8 cellular contexts compared by ENCODE assay signal in the genomic region with DNA sequence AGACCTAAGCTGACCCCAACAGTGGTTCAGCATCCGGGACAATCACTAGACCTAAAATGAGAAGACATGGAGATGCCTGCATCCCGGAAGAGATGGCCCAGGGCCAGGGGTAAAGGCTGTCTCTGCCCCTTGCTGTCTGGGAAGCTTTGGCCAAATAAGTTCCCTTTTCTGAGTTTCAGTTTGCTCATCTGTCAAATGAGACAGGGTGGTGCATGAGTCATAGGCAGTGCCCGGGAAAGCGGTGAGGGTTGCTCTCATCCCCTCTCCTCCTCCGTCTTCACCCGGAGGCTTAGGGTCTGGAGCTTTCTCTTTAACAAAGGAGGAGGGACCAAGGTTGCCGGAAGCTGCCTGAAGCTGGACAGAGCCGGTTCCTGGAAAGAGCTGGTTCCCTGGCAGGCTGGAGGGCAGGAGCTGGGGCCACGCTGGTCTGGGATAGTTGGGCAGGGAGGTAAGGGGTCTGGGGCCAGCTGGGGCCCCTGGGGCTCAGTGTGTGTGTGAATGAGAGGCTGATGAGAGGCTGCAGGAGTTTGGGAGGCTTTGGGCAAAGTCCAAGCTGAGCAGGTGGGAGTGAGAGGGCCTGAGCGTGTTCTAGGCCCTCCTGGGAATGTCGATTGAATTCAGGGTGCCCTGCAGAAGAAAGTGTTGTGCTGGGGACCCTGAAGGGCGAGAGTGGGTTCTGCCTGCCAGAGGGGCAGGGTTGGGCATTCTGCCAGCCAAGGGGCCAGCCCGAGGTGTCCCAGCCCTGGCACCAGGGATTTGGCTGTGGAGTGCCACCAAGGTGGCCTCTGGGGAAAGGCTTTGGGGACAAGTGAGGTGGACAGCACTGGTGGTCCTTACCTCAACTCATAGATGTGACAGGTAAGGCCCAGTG. TPM values are rescaled to one million over a fixed set of nuclear protein-coding genes. Genes with fewer than 3 reads are reported as not detected.
A peak's percentile ranks its signal among the peaks of the same experiment; 100 is the strongest.
DNase-seq lines count a peak whose midpoint lies in the region; ATAC-seq and TF ChIP-seq lines count a peak whose summit lies in the region.

A gene with protein sequence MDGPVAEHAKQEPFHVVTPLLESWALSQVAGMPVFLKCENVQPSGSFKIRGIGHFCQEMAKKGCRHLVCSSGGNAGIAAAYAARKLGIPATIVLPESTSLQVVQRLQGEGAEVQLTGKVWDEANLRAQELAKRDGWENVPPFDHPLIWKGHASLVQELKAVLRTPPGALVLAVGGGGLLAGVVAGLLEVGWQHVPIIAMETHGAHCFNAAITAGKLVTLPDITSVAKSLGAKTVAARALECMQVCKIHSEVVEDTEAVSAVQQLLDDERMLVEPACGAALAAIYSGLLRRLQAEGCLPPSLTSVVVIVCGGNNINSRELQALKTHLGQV (plus strand): TSS at position 351 of the 871 bp plus-strand sequence. CDS start 5,603 bp downstream, outside the sequence.

- BruUV-seq in IMR-90 (replicated peaks; lab: Mats Ljungman, UMichigan): no TSS peak

- DNase-seq in activated CD4-positive, alpha-beta T cell treated with anti-CD3 and anti-CD28 coated beads for 48 hours: peak; percentile 59
- no peak for DNase-seq in activated CD4-positive, alpha-beta T cell treated with anti-CD3 and anti-CD28 coated beads for 1 hour
- DNase-seq in GM23248 (peak; percentile 89), IMR-90 (peak; percentile 80), SK-N-SH (peak; percentile 75), lung microvascular endothelial cell (ENCODE audit: low read depth in 2 of 2) (peak; percentile 46 to 81)

- intact Hi-C loops in IMR-90 (cut with micrococcal nuclease): no loop called here

- CTCF ChIA-PET in IMR-90 (lab: Yijun Ruan, JAX) (interaction anchor here (0.7 to 1.0 kb wide), 3 partner anchors 15 to 429 kb away, joined by 3 read pairs; no protein-coding TSS in a partner anchor), SK-N-SH (lab: Yijun Ruan, JAX) (interaction anchor here (0.6 to 4.7 kb wide), 3 partner anchors 102 to 226 kb away, joined by 3 to 42 read pairs (median 3); partner anchors contain the start of gene TPCN1)

- H3K9me3 ChIP-seq in GM23248 (ENCODE audit: low read depth) (no peaks in the 10 kb centered on the region), IMR-90 (ENCODE audit: control insufficient read depth, insufficient read depth, low read length) (no peaks in the 10 kb centered on the region), SK-N-SH (no peaks in the 10 kb centered on the region), ectodermal cell (ENCODE audit: control insufficient read depth, low read length) (no peaks in the 10 kb centered on the region), stomach smooth muscle (ENCODE audit: control insufficient read depth in 2 of 2, low read length in 2 of 2) (no peaks in the 10 kb centered on the region)

- peak within 1 kb of the TSS; percentile 87 for H3K9ac ChIP-seq in GM23248
- peak within 1 kb of the TSS; percentile 74 for H3K9ac ChIP-seq in IMR-90 (ENCODE audit: low read depth, low read length)
- H3K9ac ChIP-seq in SK-N-SH: peak within 1 kb of the TSS; percentile 90
- H3K9ac ChIP-seq in stomach smooth muscle (ENCODE audit: low read length in 2 of 2): peak within 1 kb of the TSS; percentile 47 to 83

- in situ Hi-C loops in GM23248 (cut with MboI) (loop anchor here (10.0 kb wide), 1 partner anchor 227 kb away; no protein-coding TSS in a partner anchor), IMR-90 (cut with MboI; ENCODE audit: low sequenced_read_pairs) (no loop called here)

- H2BK15ac ChIP-seq in IMR-90 (ENCODE audit: low read depth, low read length): no peak within 1 kb of the TSS

- H2AFZ ChIP-seq in GM23248 (peak within 1 kb of the TSS; percentile 77), IMR-90 (replicated peaks; ENCODE audit: low read length, poor library complexity) (peak within 1 kb of the TSS; percentile 95), SK-N-SH (ENCODE audit: low read depth) (peak within 1 kb of the TSS; percentile 84)

- TF ChIP-seq POLR2A in IMR-90 (IDR thresholded peaks at IDR 0.05; ENCODE audit: low read depth, low read length): no peak

- 3 to 4% methylated on average over 12 to 13 of the region's 13 CpGs for WGBS in GM23248 (ENCODE audit: low coverage in 1 of 2, low lambda C conversion rate in 2 of 2, missing lambda C conversion rate in 2 of 2), 2 experiments
- WGBS in IMR-90 (ENCODE audit: extremely low coverage in 2 of 2, insufficient read length in 1 of 2), 2 experiments: 0% methylated on average over 4 of the region's 13 CpGs; no CpG with 5 or more reads in 1 of the 2 experiments
- 10% methylated on average over 13 of the region's 13 CpGs for WGBS in SK-N-SH (ENCODE audit: low lambda C conversion rate)
- 46 to 50% methylated on average over 13 of the region's 13 CpGs for WGBS in ectodermal cell, 2 experiments

- H3K4ac ChIP-seq in IMR-90 (ENCODE audit: low read depth, low read length): peak within 1 kb of the TSS; percentile 78

- TF ChIP-seq CTCF in IMR-90 (conservative IDR thresholded peaks at IDR 0.05; ENCODE audit: low read depth, low read length) (no peak), SK-N-SH (IDR thresholded peaks at IDR 0.05) (no peak)

- H2BK5ac ChIP-seq in IMR-90 (ENCODE audit: low read depth, low read length, poor library complexity, severe bottlenecking): no peak within 1 kb of the TSS

- no peaks in the 10 kb centered on the region for H3K27me3 ChIP-seq in GM23248 (replicated peaks; ENCODE audit: insufficient read depth)
- H3K27me3 ChIP-seq in IMR-90 (ENCODE audit: control insufficient read depth, insufficient read depth, low read length): no peaks in the 10 kb centered on the region; the same call in 1 of the 2 replicates
- H3K27me3 ChIP-seq in SK-N-SH (ENCODE audit: insufficient read depth): no peaks in the 10 kb centered on the region
- H3K27me3 ChIP-seq in ectodermal cell (ENCODE audit: control insufficient read depth, insufficient read depth, low read length, poor library complexity, severe bottlenecking): no peaks in the 10 kb centered on the region
- peaks cover 2 to 5% of the 10 kb centered on the region in 2 donors for H3K27me3 ChIP-seq in stomach smooth muscle (ENCODE audit: control insufficient read depth in 1 of 2, insufficient read depth in 2 of 2, low read length in 2 of 2)

- no peak within 1 kb of the TSS; the same call in 1 of the 2 replicates for H3K18ac ChIP-seq in IMR-90 (ENCODE audit: low read depth, low read length)

- no peaks in the 10 kb centered on the region for H4K20me1 ChIP-seq in GM23248 (ENCODE audit: insufficient read depth)
- no peaks in the 10 kb centered on the region for H4K20me1 ChIP-seq in IMR-90 (ENCODE audit: insufficient read depth, low read length)
- no peaks in the 10 kb centered on the region for H4K20me1 ChIP-seq in SK-N-SH (ENCODE audit: insufficient read depth)

- H3K36me3 ChIP-seq in GM23248 (ENCODE audit: low read depth) (no peaks in the 10 kb centered on the region), IMR-90 (ENCODE audit: control insufficient read depth, insufficient read depth, low read length) (no peaks in the 10 kb centered on the region), SK-N-SH (replicated peaks in 1 of 2; ENCODE audit: control insufficient read depth in 1 of 2, insufficient read depth in 2 of 2, low read length in 1 of 2) (no peaks in the 10 kb centered on the region), ectodermal cell (ENCODE audit: control insufficient read depth, insufficient read depth, low read length) (no peaks in the 10 kb centered on the region), stomach smooth muscle (ENCODE audit: control insufficient read depth in 2 of 2, insufficient read depth in 2 of 2, low read length in 2 of 2) (no peaks in the 10 kb centered on the region)

- peaks cover 0 to 8% of the 10 kb centered on the region in 2 experiments; a peak in 2 of 4 replicates for H3K79me1 ChIP-seq in IMR-90 (ENCODE audit: low read depth in 1 of 2, low read length in 2 of 2)

- TF ChIP-seq EP300 in SK-N-SH (IDR thresholded peaks at IDR 0.05; ENCODE audit: borderline replicate concordance in 1 of 2, low read depth in 1 of 2, low read length in 1 of 2): no peak; a peak in 1 of 4 replicates

- H4K5ac ChIP-seq in IMR-90 (ENCODE audit: low read depth, low read length): peak within 1 kb of the TSS; percentile 50

- H2AK5ac ChIP-seq in IMR-90 (ENCODE audit: low read depth, low read length): peak within 1 kb of the TSS; percentile 57; the same call in 1 of the 2 replicates

- H3K4me1 ChIP-seq in GM23248 (ENCODE audit: insufficient read depth): 0 out of 2 replicates have a peak, but pooled peaks cover 5% of the 10 kb centered on the region
- H3K4me1 ChIP-seq in IMR-90 (ENCODE audit: control insufficient read depth, insufficient read depth, low read length): peaks cover 2% of the 10 kb centered on the region; the same call in 1 of the 2 replicates
- peaks cover 0 to 5% of the 10 kb centered on the region in 2 experiments; a peak in 1 of 4 replicates for H3K4me1 ChIP-seq in SK-N-SH (ENCODE audit: control insufficient read depth in 1 of 2, insufficient read depth in 2 of 2, low read depth in 1 of 2, low read length in 1 of 2)
- H3K4me1 ChIP-seq in ectodermal cell (ENCODE audit: control insufficient read depth, insufficient read depth, low read length): peaks cover 3% of the 10 kb centered on the region
- peaks cover 9% of the 10 kb centered on the region for H3K4me1 ChIP-seq in stomach smooth muscle (ENCODE audit: control insufficient read depth, insufficient read depth, low read length)

- H2BK20ac ChIP-seq in IMR-90 (ENCODE audit: low read depth, low read length): no peak within 1 kb of the TSS; the same call in 1 of the 2 replicates

- POLR2A ChIA-PET in IMR-90 (lab: Charles Lee; ENCODE audit: unreplicated experiment): no interaction called here
- POLR2A ChIA-PET in SK-N-SH (lab: Yijun Ruan, JAX): interaction anchor here (0.5 to 1.5 kb wide), 3 partner anchors 24 to 87 kb away, joined by 3 to 4 read pairs (median 3); partner anchors contain the start of gene SLC8B1

- H3K4me3 ChIP-seq in GM23248 (peak within 1 kb of the TSS; percentile 78), IMR-90 (ENCODE audit: insufficient read depth, low read depth, low read length) (peak within 1 kb of the TSS; percentile 38), SK-N-SH (ENCODE audit: low read depth in 2 of 2, low read length in 1 of 2) (peak within 1 kb of the TSS; percentile 54 to 73), ectodermal cell (ENCODE audit: insufficient read depth, low read depth, low read length) (peak within 1 kb of the TSS; percentile 33), stomach smooth muscle (ENCODE audit: low read length in 2 of 2) (peak within 1 kb of the TSS; percentile 50 to 77)

- H3K27ac ChIP-seq in GM23248 (peak within 1 kb of the TSS; percentile 5; the same call in 1 of the 2 replicates), IMR-90 (ENCODE audit: insufficient read depth, low read length) (peak within 1 kb of the TSS; percentile 52), SK-N-SH (ENCODE audit: low read depth in 2 of 2, low read length in 1 of 2) (peak within 1 kb of the TSS; percentile 64 to 67), ectodermal cell (ENCODE audit: insufficient read depth, low read depth, low read length, poor library complexity, severe bottlenecking) (peak within 1 kb of the TSS; percentile 69), stomach smooth muscle (ENCODE audit: low read length) (no peak within 1 kb of the TSS)

- H3K9me2 ChIP-seq in GM23248 (ENCODE audit: insufficient read depth) (no peaks in the 10 kb centered on the region), SK-N-SH (no peaks in the 10 kb centered on the region)

- H3K23ac ChIP-seq in IMR-90 (ENCODE audit: low read depth, low read length): no peak within 1 kb of the TSS

- peak within 1 kb of the TSS; percentile 36 for H4K91ac ChIP-seq in IMR-90 (ENCODE audit: insufficient read depth, low read depth, low read length)

- no peaks in the 10 kb centered on the region for H3K79me2 ChIP-seq in GM23248 (ENCODE audit: insufficient read depth)
- H3K79me2 ChIP-seq in SK-N-SH (ENCODE audit: insufficient read depth): peaks cover 10% of the 10 kb centered on the region

- H2AK9ac ChIP-seq in IMR-90 (replicated peaks; ENCODE audit: low read depth, low read length, poor library complexity): peak within 1 kb of the TSS; percentile 80

- peak within 1 kb of the TSS; percentile 37; the same call in 1 of the 2 replicates for H3K56ac ChIP-seq in IMR-90 (ENCODE audit: extremely low read depth, insufficient read depth, low read length)

- peak within 1 kb of the TSS; percentile 66 for H3K14ac ChIP-seq in IMR-90 (replicated peaks; ENCODE audit: low read depth, low read length)

- peak; percentile 98 for ATAC-seq in IMR-90 (ENCODE audit: low read depth)

- dilution Hi-C loops in IMR-90 (cut with HindIII; ENCODE audit: low sequenced_read_pairs, unreplicated experiment): no loop called here

- H2BK120ac ChIP-seq in IMR-90 (ENCODE audit: low read depth, low read length): no peak within 1 kb of the TSS

- H4K8ac ChIP-seq in IMR-90 (ENCODE audit: low read depth in 2 of 2, low read length in 2 of 2): peak within 1 kb of the TSS; percentile 65 to 84

- no peak for TF ChIP-seq RAD21 in IMR-90 (IDR thresholded peaks at IDR 0.05; ENCODE audit: low read length)
- no peak for TF ChIP-seq RAD21 in SK-N-SH (IDR thresholded peaks at IDR 0.05; ENCODE audit: low read length)

- H3K4me2 ChIP-seq in GM23248 (ENCODE audit: unreplicated experiment): peak within 1 kb of the TSS; percentile 91
- peak within 1 kb of the TSS; percentile 77 for H3K4me2 ChIP-seq in IMR-90 (ENCODE audit: low read depth, low read length)
- H3K4me2 ChIP-seq in SK-N-SH: peak within 1 kb of the TSS; percentile 98

- H3K9me1 ChIP-seq in IMR-90 (ENCODE audit: insufficient read depth, low read length): no peaks in the 10 kb centered on the region

- H3F3A ChIP-seq in GM23248 (ENCODE audit: insufficient read depth) (no peaks in the 10 kb centered on the region), SK-N-SH (replicated peaks; ENCODE audit: insufficient read depth) (no peaks in the 10 kb centered on the region)

RNA-seq across cellular contexts. Expression of the gene that starts here (rescaled TPM):
- total RNA-seq in GM23248 (2014; rRNA removed; shearing (Covaris generic)): 5.1 and 6.3 TPM in 2 replicates
- polyA plus RNA-seq in GM23248 (2016; fragmentation: Nextera tagmentation; extraction: Ambion mirVana) (13.4 and 14.6 TPM in 2 replicates), IMR-90 (2012; rRNA removed) (10.9 and 13.4 TPM in 2 replicates), SK-N-SH (2012; rRNA removed) (32.4 and 33.7 TPM in 2 replicates)
- total RNA-seq in IMR-90 (2012; rRNA removed) (5.6 and 6.3 TPM in 2 replicates), lung microvascular endothelial cell (3.9 and 4.2 TPM in 2 replicates)
- 13.3 and 17.0 TPM in 2 replicates for polyA plus RNA-seq in IMR-90 (2012; cell fraction: cytosol; rRNA removed)
- polyA plus RNA-seq in IMR-90 (2012; cell fraction: nucleus; rRNA removed; ENCODE audit: low replicate concordance): 6.4 and 14.7 TPM in 2 replicates
- 16.7 and 24.6 TPM in 2 replicates for polyA plus RNA-seq in SK-N-SH (2012; cell fraction: cytosol; rRNA removed)
- 28.1 and 36.0 TPM in 2 replicates for polyA plus RNA-seq in SK-N-SH (2012; cell fraction: nucleus; rRNA removed)
- 3.7 TPM for polyA plus RNA-seq in ectodermal cell (2013, experiment 1 of 4)
- 3.1 TPM for polyA plus RNA-seq in ectodermal cell (2013, experiment 2 of 4)
- polyA plus RNA-seq in ectodermal cell (2013, experiment 3 of 4): 4.5 TPM
- polyA plus RNA-seq in ectodermal cell (2013, experiment 4 of 4): 4.2 TPM
